13 cellular contexts compared by ENCODE assay signal in genomic region chr13:43516401-43516826, GRCh38.
A peak's percentile ranks its signal among the peaks of the same experiment; 100 is the strongest.
DNase-seq lines count a peak whose midpoint lies in the region; ATAC-seq lines count a peak whose summit lies in the region.
"Had no signal": no experiment of that assay in that cellular context is flagged by ENCODE, and none has a peak within 500 bp of the region (broad histone marks: within the 10 kb centered on the region; RNA-seq: fewer than 3 reads in every experiment).

No MANE protein-coding gene starts in this region.

- ATAC-seq in Right ventricle myocardium superior (ENCODE audit: poor library complexity) (peak; percentile 81), aorta (ENCODE audit: low FRiP score) (peak; percentile 86)
- ATAC-seq in naive thymus-derived CD4-positive, alpha-beta T cell, result no peak
- ATAC-seq: activated T-helper 17 cell treated with anti-CD3 and anti-CD28 coated beads, Interleukin-2, amount 50 U/mL, for 72 hours had no signal

- no peaks in the 10 kb centered on the region for H3K9me3 ChIP-seq in aorta (ENCODE audit: control insufficient read depth, low read length)
- no peaks in the 10 kb centered on the region for H3K9me3 ChIP-seq in naive thymus-derived CD4-positive, alpha-beta T cell (ENCODE audit: control insufficient read depth in 2 of 3, low read length in 3 of 3)

- no peaks in the 10 kb centered on the region for H3K36me3 ChIP-seq in aorta (ENCODE audit: control insufficient read depth in 1 of 2, insufficient read depth in 2 of 2, low read length in 1 of 2)
- no peaks in the 10 kb centered on the region for H3K36me3 ChIP-seq in naive thymus-derived CD4-positive, alpha-beta T cell (ENCODE audit: control insufficient read depth in 2 of 3, insufficient read depth in 3 of 3, low read length in 3 of 3)
- H3K36me3 ChIP-seq: WERI-Rb-1 had no signal

- H3K9me3 Mint-ChIP-seq in naive thymus-derived CD4-positive, alpha-beta T cell, result no peaks in the 10 kb centered on the region
- H3K9me3 Mint-ChIP-seq: activated T-helper 17 cell treated with anti-CD3 and anti-CD28 coated beads, Interleukin-2, amount 50 U/mL, for 72 hours had no signal

- WGBS in aorta, 2 donors, result 20 to 22% methylated on average over 2 of the region's 2 CpGs

- no peaks in the 10 kb centered on the region for H3K27me3 ChIP-seq in aorta (ENCODE audit: control insufficient read depth in 1 of 2, insufficient read depth in 2 of 2, low read length in 1 of 2)
- peaks cover 0 to 2% of the 10 kb centered on the region in 2 donors for H3K27me3 ChIP-seq in naive thymus-derived CD4-positive, alpha-beta T cell (ENCODE audit: control insufficient read depth in 2 of 2, insufficient read depth in 2 of 2, low read length in 2 of 2)

- intact Hi-C loops in Right ventricle myocardium superior (cut with DNase I) (no loop called here), cardiac septum (cut with DNase I) (no loop called here), aorta (cut with DNase I) (loop anchor here (10.0 kb wide), 2 partner anchors 82 to 152 kb away; no protein-coding TSS in a partner anchor)
- intact Hi-C loops in naive thymus-derived CD4-positive, alpha-beta T cell (cut with micrococcal nuclease), result no loop called here

- POLR2A ChIA-PET in naive thymus-derived CD4-positive, alpha-beta T cell (lab: Charles Lee), result no interaction called here

- H3K27ac Mint-ChIP-seq in naive thymus-derived CD4-positive, alpha-beta T cell, result no peak overlapping the region
- H3K27ac Mint-ChIP-seq: activated T-helper 17 cell treated with anti-CD3 and anti-CD28 coated beads, Interleukin-2, amount 50 U/mL, for 72 hours; progenitor cell of endocrine pancreas had no signal

- DNase-seq in Right ventricle myocardium superior (no peak), cardiac septum (ENCODE audit: low spot score) (no peak), epidermal melanocyte (ENCODE audit: insufficient read length, low spot score) (peak; percentile 40), mucosa of gallbladder (ENCODE audit: low spot score) (peak; percentile 38), aorta (no peak), CD1c-positive myeloid dendritic cell (ENCODE audit: extremely low spot score) (no peak), RKO (ENCODE audit: low spot score) (no peak)
- DNase-seq in naive thymus-derived CD4-positive, alpha-beta T cell, result no peak
- DNase-seq: NCI-H1105 treated with DMSO at 0.1 percent for 48 hours, WERI-Rb-1 had no signal

- peak overlapping the region; percentile 48 to 57 for H3K27ac ChIP-seq in aorta (ENCODE audit: low read depth in 1 of 2, low read length in 2 of 2)
- H3K27ac ChIP-seq in naive thymus-derived CD4-positive, alpha-beta T cell (ENCODE audit: low read depth, low read length), result no peak overlapping the region
- H3K27ac ChIP-seq: HL-60, WERI-Rb-1 had no signal

- no peaks in the 10 kb centered on the region for H3K36me3 Mint-ChIP-seq in naive thymus-derived CD4-positive, alpha-beta T cell

- H3K4me1 ChIP-seq in aorta (ENCODE audit: control insufficient read depth in 1 of 2, insufficient read depth in 2 of 2, low read length in 2 of 2), result peaks cover 2 to 8% of the 10 kb centered on the region in 2 donors
- H3K4me1 ChIP-seq in naive thymus-derived CD4-positive, alpha-beta T cell (ENCODE audit: control insufficient read depth in 2 of 2, insufficient read depth in 2 of 2, low read length in 2 of 2), result no peaks in the 10 kb centered on the region

- no peak overlapping the region for H3K4me3 Mint-ChIP-seq in naive thymus-derived CD4-positive, alpha-beta T cell
- H3K4me3 Mint-ChIP-seq: activated T-helper 17 cell treated with anti-CD3 and anti-CD28 coated beads, Interleukin-2, amount 50 U/mL, for 72 hours had no signal

- peaks cover 3 to 24% (median 7%) of the 10 kb centered on the region in 5 donors for H3K27me3 Mint-ChIP-seq in naive thymus-derived CD4-positive, alpha-beta T cell
- H3K27me3 Mint-ChIP-seq: activated T-helper 17 cell treated with anti-CD3 and anti-CD28 coated beads, Interleukin-2, amount 50 U/mL, for 72 hours; progenitor cell of endocrine pancreas had no signal

- CTCF ChIA-PET in naive thymus-derived CD4-positive, alpha-beta T cell (lab: Charles Lee), result no interaction called here

- no peak overlapping the region for H3K4me3 ChIP-seq in aorta (ENCODE audit: low read length in 2 of 2)
- H3K4me3 ChIP-seq in naive thymus-derived CD4-positive, alpha-beta T cell (ENCODE audit: low read length), result no peak overlapping the region

- no peaks in the 10 kb centered on the region for H3K4me1 Mint-ChIP-seq in naive thymus-derived CD4-positive, alpha-beta T cell
- H3K4me1 Mint-ChIP-seq: activated T-helper 17 cell treated with anti-CD3 and anti-CD28 coated beads, Interleukin-2, amount 50 U/mL, for 72 hours had no signal

Comparison
In these comparisons a context has a peak if more than half of its experiments do, and no peak if none do; other contexts are left out.
1. DNase-seq: peak in epidermal melanocyte (single experiment) and mucosa of gallbladder (single experiment); none in Right ventricle myocardium superior (single experiment), cardiac septum (single experiment), aorta (0 of 2), naive thymus-derived CD4-positive, alpha-beta T cell (0 of 9), CD1c-positive myeloid dendritic cell (single experiment) and RKO (single experiment).
2. intact Hi-C loops: an anchor here in aorta (10.0 kb wide); none called in Right ventricle myocardium superior, cardiac septum and naive thymus-derived CD4-positive, alpha-beta T cell.